Comparison of ENCODE assay signal across 8 cellular contexts in genomic region chr6:37547564-37548061, GRCh38. TPM values are rescaled to one million over a fixed set of nuclear protein-coding genes. Genes with fewer than 3 reads are reported as not detected.
DNase-seq lines count a peak whose midpoint lies in the region; ATAC-seq, FAIRE-seq and TF ChIP-seq lines count a peak whose summit lies in the region.

No MANE protein-coding gene starts in this region.

- CTCF ChIA-PET in activated CD8-positive, alpha-beta T cell treated with anti-CD3 and anti-CD28 coated beads for 36 hours (lab: Charles Lee): interaction anchor here (0.8 to 2.4 kb wide), 11 partner anchors 10 to 145 kb away, joined by 3 to 14 read pairs (median 3); no protein-coding TSS in a partner anchor

- POLR2A ChIA-PET in activated CD8-positive, alpha-beta T cell treated with anti-CD3 and anti-CD28 coated beads for 36 hours (lab: Charles Lee): interaction anchor here (1.1 to 1.8 kb wide), 4 partner anchors 8 to 56 kb away, joined by 3 to 5 read pairs (median 4); no protein-coding TSS in a partner anchor

- H3K27ac Mint-ChIP-seq in IgD-negative memory B cell (peak overlapping the region; percentile 87 to 98 (median 94)), memory B cell (peak overlapping the region; percentile 88)
- H3K27ac Mint-ChIP-seq in activated CD8-positive, alpha-beta T cell treated with anti-CD3 and anti-CD28 coated beads for 36 hours: no peak overlapping the region

- peak overlapping the region in 3 of 4 donors; percentile 66 to 79 (median 70) for H3K4me3 Mint-ChIP-seq in IgD-negative memory B cell
- no peak overlapping the region for H3K4me3 Mint-ChIP-seq in activated CD8-positive, alpha-beta T cell treated with anti-CD3 and anti-CD28 coated beads for 36 hours
- H3K4me3 Mint-ChIP-seq in memory B cell: peak overlapping the region; percentile 52

- WGBS in small intestine, 3 donors: 44 to 54% (median 47%) methylated on average over 8 of the region's 8 CpGs

- H3K9me3 ChIP-seq in small intestine (ENCODE audit: control insufficient read depth, low read depth): no peaks in the 10 kb centered on the region

- no peaks in the 10 kb centered on the region for H3K27me3 ChIP-seq in small intestine (ENCODE audit: control insufficient read depth in 2 of 2, insufficient read depth in 2 of 2, low read length in 2 of 2)

- intact Hi-C loops in activated CD8-positive, alpha-beta T cell treated with anti-CD3 and anti-CD28 coated beads for 36 hours (cut with micrococcal nuclease): no loop called here

- H3K27me3 Mint-ChIP-seq in IgD-negative memory B cell: no peaks in the 10 kb centered on the region
- no peaks in the 10 kb centered on the region for H3K27me3 Mint-ChIP-seq in activated CD8-positive, alpha-beta T cell treated with anti-CD3 and anti-CD28 coated beads for 36 hours
- H3K27me3 Mint-ChIP-seq in memory B cell: no peaks in the 10 kb centered on the region

- DNase-seq in EH (ENCODE audit: low read depth): peak; percentile 70
- no peak for DNase-seq in activated CD8-positive, alpha-beta T cell treated with anti-CD3 and anti-CD28 coated beads for 36 hours
- DNase-seq in memory B cell (ENCODE audit: low spot score in 2 of 2): no peak
- no peak for DNase-seq in NCI-H1436 (lab: John Stamatoyannopoulos, UW)
- DNase-seq in small intestine: no peak

- peak; percentile 53 for ATAC-seq in activated CD8-positive, alpha-beta T cell treated with anti-CD3 and anti-CD28 coated beads for 36 hours
- ATAC-seq in memory B cell (ENCODE audit: low read depth) (peak; percentile 73), GM18873 (IDR thresholded peaks at IDR 0.05; ENCODE audit: low FRiP score, unreplicated experiment) (no peak), HG03045 (IDR thresholded peaks at IDR 0.05; ENCODE audit: unreplicated experiment) (no peak)

- no peak for TF ChIP-seq CTCF in activated CD8-positive, alpha-beta T cell treated with anti-CD3 and anti-CD28 coated beads for 36 hours (IDR thresholded peaks at IDR 0.05)

- no peaks in the 10 kb centered on the region for H3K4me1 ChIP-seq in small intestine (ENCODE audit: control insufficient read depth in 2 of 2, insufficient read depth in 1 of 2, low read depth in 1 of 2, low read length in 1 of 2)

- peaks cover 39 to 81% (median 52%) of the 10 kb centered on the region in 3 donors for H3K4me1 Mint-ChIP-seq in IgD-negative memory B cell
- H3K4me1 Mint-ChIP-seq in activated CD8-positive, alpha-beta T cell treated with anti-CD3 and anti-CD28 coated beads for 36 hours (ENCODE audit: low read depth): peaks cover 34% of the 10 kb centered on the region
- H3K4me1 Mint-ChIP-seq in memory B cell: peaks cover 54% of the 10 kb centered on the region

- FAIRE-seq in small intestine (lab: Jason Lieb, UNC): no peak

- no peak overlapping the region for H3K4me3 ChIP-seq in small intestine (ENCODE audit: low read depth in 1 of 2, low read length in 2 of 2)

- H3K36me3 ChIP-seq in small intestine (ENCODE audit: control insufficient read depth in 2 of 2, insufficient read depth in 2 of 2, low read length in 2 of 2): no peaks in the 10 kb centered on the region

- H3K36me3 Mint-ChIP-seq in IgD-negative memory B cell (no peaks in the 10 kb centered on the region), memory B cell (no peaks in the 10 kb centered on the region)
- no peaks in the 10 kb centered on the region for H3K36me3 Mint-ChIP-seq in activated CD8-positive, alpha-beta T cell treated with anti-CD3 and anti-CD28 coated beads for 36 hours (ENCODE audit: low read depth)

- peak overlapping the region in 1 of 2 donors; percentile 55 for H3K27ac ChIP-seq in small intestine (ENCODE audit: low read depth in 1 of 2, low read length in 1 of 2)

- H3K9me3 Mint-ChIP-seq in IgD-negative memory B cell (no peaks in the 10 kb centered on the region), memory B cell (no peaks in the 10 kb centered on the region)
- no peaks in the 10 kb centered on the region for H3K9me3 Mint-ChIP-seq in activated CD8-positive, alpha-beta T cell treated with anti-CD3 and anti-CD28 coated beads for 36 hours

RNA-seq across cellular contexts. Expression of gene CCDC167, which starts 47.9 kb away (rescaled TPM):
- polyA plus RNA-seq in IgD-negative memory B cell (82.4 TPM), small intestine (10 to 100 TPM; 25.0 to 54.3 (median 25.7) TPM)
- total RNA-seq in activated CD8-positive, alpha-beta T cell treated with anti-CD3 and anti-CD28 coated beads for 36 hours: 10 to 100 TPM; 63.7 to 68.1 TPM

Comparison
In these comparisons a context has a peak if more than half of its experiments do, and no peak if none do; other contexts are left out.
1. ATAC-seq: peak in activated CD8-positive, alpha-beta T cell treated with anti-CD3 and anti-CD28 coated beads for 36 hours (single experiment) and memory B cell (single experiment); none in GM18873 (single experiment) and HG03045 (single experiment).